In the genomic region with DNA sequence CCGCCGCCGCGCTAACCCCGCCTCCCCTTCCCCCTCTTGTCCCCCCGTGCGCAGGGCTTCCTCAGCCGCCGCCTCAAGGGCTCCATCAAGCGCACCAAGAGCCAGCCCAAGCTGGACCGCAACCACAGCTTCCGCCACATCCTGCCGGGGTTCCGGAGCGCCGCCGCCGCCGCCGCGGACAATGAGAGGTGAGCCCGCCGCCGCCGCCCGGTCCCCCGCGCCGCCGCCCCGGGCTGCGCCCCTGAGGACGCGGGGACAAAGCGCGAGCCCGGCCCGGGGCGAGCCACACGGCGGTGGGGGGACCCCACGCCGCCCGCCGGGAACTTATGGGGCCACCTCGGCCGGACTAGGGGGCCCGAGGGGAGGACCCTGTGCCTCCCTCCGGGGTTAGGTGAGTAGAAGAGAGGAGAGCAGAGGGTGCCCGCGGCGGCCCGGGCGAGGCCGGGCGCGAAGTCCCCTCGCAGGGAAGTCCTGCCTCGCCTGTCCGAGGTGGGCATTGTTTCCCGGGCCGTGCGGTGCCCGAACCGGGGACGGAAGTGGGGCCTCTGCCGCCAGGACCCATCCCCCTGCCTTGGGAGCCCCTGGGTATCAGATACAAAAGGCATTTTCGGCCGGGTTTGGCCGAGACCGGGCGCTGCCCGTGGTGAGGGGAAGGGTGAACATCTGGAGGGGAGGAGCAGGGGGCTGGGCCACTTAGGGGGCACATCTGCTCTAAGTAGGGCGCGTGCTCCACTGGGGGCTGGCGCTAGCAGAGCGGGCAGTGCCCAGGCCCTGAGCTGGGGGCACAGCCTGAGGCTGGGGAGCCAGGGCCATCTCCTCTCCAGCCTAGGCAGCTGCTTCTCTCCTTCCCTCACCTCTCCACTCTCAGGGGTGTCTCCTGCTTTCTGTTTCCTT, we compare ENCODE assay signal across 8 cellular contexts. TPM values are rescaled to one million over a fixed set of nuclear protein-coding genes. Genes with fewer than 3 reads are reported as not detected.
A peak's percentile ranks its signal among the peaks of the same experiment; 100 is the strongest.
DNase-seq lines count a peak whose midpoint lies in the region; ATAC-seq, FAIRE-seq and TF ChIP-seq lines count a peak whose summit lies in the region.

No MANE protein-coding gene starts in this region.

- 52% methylated on average over 29 of the region's 77 CpGs for WGBS in A549 (ENCODE audit: missing lambda C conversion rate)

- TF ChIP-seq POLR2A in A549 (IDR thresholded peaks at IDR 0.05; ENCODE audit: low read length): no peak
- no peak for TF ChIP-seq POLR2A in GM12891 (IDR thresholded peaks at IDR 0.05; ENCODE audit: low read depth, low read length)

- intact Hi-C loops in colonic mucosa (cut with DNase I): loop anchor here (10.0 kb wide), 1 partner anchor 165 kb away; no protein-coding TSS in a partner anchor

- H3K4me3 Mint-ChIP-seq in T-helper 2 cell treated with Interferon-gamma antibody and Interleukin-4, amounts not matched to agents 5 μg/mL and 100 μg/mL, for 36 hours: no peak overlapping the region

- H3K4me2 ChIP-seq in A549: peak overlapping the region; percentile 87

- CTCF ChIA-PET in A549 (lab: Yijun Ruan, JAX): interaction anchor here (0.6 to 7.4 kb wide), 17 partner anchors 9 to 496 kb away, joined by 3 to 87 read pairs (median 5); no protein-coding TSS in a partner anchor

- H3K27me3 Mint-ChIP-seq in T-helper 2 cell treated with Interferon-gamma antibody and Interleukin-4, amounts not matched to agents 5 μg/mL and 100 μg/mL, for 36 hours (ENCODE audit: low read depth): peaks cover 63% of the 10 kb centered on the region

- ATAC-seq in A549 (peak; percentile 50 to 61), HG03135 (IDR thresholded peaks at IDR 0.05; ENCODE audit: unreplicated experiment) (peak; percentile 57)

- no peaks in the 10 kb centered on the region for H3K9me3 ChIP-seq in A549
- no peaks in the 10 kb centered on the region for H3K9me3 ChIP-seq in colonic mucosa

- H3K4me3 ChIP-seq in A549 (peak overlapping the region; percentile 55), colonic mucosa (peak overlapping the region; percentile 43)

- H3K36me3 ChIP-seq in colonic mucosa: no peaks in the 10 kb centered on the region

- DNase-seq in A549 (ENCODE audit: low read depth in 1 of 2, low spot score in 1 of 2): no peak
- DNase-seq in GM12891 (ENCODE audit: insufficient read length, low spot score): peak; percentile 62
- peak; percentile 60 for DNase-seq in T-helper 2 cell treated with Interferon-gamma antibody and Interleukin-4, amounts not matched to agents 5 μg/mL and 100 μg/mL, for 36 hours (ENCODE audit: low spot score)
- peak; percentile 52 for DNase-seq in colonic mucosa
- DNase-seq in lung microvascular endothelial cell (ENCODE audit: low read depth in 2 of 2): peak; percentile 45 to 73
- peak; percentile 18 for DNase-seq in stimulated activated CD8-positive, alpha-beta memory T cell treated with anti-CD3 and anti-CD28 coated beads, Interleukin-7, amount 100 ng/mL, for 24 hours (ENCODE audit: low read depth)
- no peak for DNase-seq in mesenteric fat pad (ENCODE audit: low spot score)

- no peak for TF ChIP-seq CTCF in A549 (IDR thresholded peaks at IDR 0.05)
- no peak for TF ChIP-seq CTCF in colonic mucosa (IDR thresholded peaks at IDR 0.05)

- peak overlapping the region; percentile 54 to 57 for H3K9ac ChIP-seq in colonic mucosa (ENCODE audit: low read depth in 2 of 2, low read length in 2 of 2)

- H3K4me1 ChIP-seq in A549 (peaks cover 8% of the 10 kb centered on the region; the same call in 1 of the 3 replicates), colonic mucosa (peaks cover 3% of the 10 kb centered on the region)

- peaks cover 8% of the 10 kb centered on the region for H3K4me1 Mint-ChIP-seq in T-helper 2 cell treated with Interferon-gamma antibody and Interleukin-4, amounts not matched to agents 5 μg/mL and 100 μg/mL, for 36 hours (ENCODE audit: low read depth)

- FAIRE-seq in A549 (lab: Jason Lieb, UNC) (no peak), GM12891 (lab: Jason Lieb, UNC) (no peak)

- H3K36me3 Mint-ChIP-seq in T-helper 2 cell treated with Interferon-gamma antibody and Interleukin-4, amounts not matched to agents 5 μg/mL and 100 μg/mL, for 36 hours (ENCODE audit: low read depth): no peaks in the 10 kb centered on the region

- no peak for TF ChIP-seq RAD21 in A549 (conservative IDR thresholded peaks at IDR 0.05 in 1 of 2, IDR thresholded peaks at IDR 0.05 in 1 of 2)

- no peak for TF ChIP-seq EP300 in A549 (IDR thresholded peaks at IDR 0.05)

- no peak overlapping the region for H3K27ac Mint-ChIP-seq in T-helper 2 cell treated with Interferon-gamma antibody and Interleukin-4, amounts not matched to agents 5 μg/mL and 100 μg/mL, for 36 hours

- POLR2A ChIA-PET in A549 (lab: Yijun Ruan, JAX): no interaction called here

- H3K27ac ChIP-seq in A549: peak overlapping the region; percentile 66 to 94
- peak overlapping the region; percentile 27 for H3K27ac ChIP-seq in colonic mucosa

- no peaks in the 10 kb centered on the region for H3K9me3 Mint-ChIP-seq in T-helper 2 cell treated with Interferon-gamma antibody and Interleukin-4, amounts not matched to agents 5 μg/mL and 100 μg/mL, for 36 hours

- no peaks in the 10 kb centered on the region for H3K27me3 ChIP-seq in colonic mucosa

TF ChIP-seq in A549, 52 proteins besides CTCF, POLR2A, EP300 and RAD21 (continues in another document):
- no peak for TF ChIP-seq TP53 (CRISPR knock-in tag; IDR thresholded peaks at IDR 0.05)
- TF ChIP-seq SMC3 (IDR thresholded peaks at IDR 0.05): no peak
- no peak for TF ChIP-seq CHD4 (IDR thresholded peaks at IDR 0.05; ENCODE audit: borderline replicate concordance)
- no peak for TF ChIP-seq NPAS2 (CRISPR knock-in tag; IDR thresholded peaks at IDR 0.05; ENCODE audit: borderline replicate concordance)
- TF ChIP-seq, protein P1, sequence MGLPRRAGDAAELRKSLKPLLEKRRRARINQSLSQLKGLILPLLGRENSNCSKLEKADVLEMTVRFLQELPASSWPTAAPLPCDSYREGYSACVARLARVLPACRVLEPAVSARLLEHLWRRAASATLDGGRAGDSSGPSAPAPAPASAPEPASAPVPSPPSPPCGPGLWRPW (IDR thresholded peaks at IDR 0.05): no peak
- TF ChIP-seq, protein P2, sequence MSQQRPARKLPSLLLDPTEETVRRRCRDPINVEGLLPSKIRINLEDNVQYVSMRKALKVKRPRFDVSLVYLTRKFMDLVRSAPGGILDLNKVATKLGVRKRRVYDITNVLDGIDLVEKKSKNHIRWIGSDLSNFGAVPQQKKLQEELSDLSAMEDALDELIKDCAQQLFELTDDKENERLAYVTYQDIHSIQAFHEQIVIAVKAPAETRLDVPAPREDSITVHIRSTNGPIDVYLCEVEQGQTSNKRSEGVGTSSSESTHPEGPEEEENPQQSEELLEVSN (IDR thresholded peaks at IDR 0.05; ENCODE audit: borderline replicate concordance, low read depth): no peak
- TF ChIP-seq ESRRA (IDR thresholded peaks at IDR 0.05; ENCODE audit: borderline replicate concordance, low read length): no peak
- no peak for TF ChIP-seq SREBF2 (IDR thresholded peaks at IDR 0.05)
- TF ChIP-seq ZC3H11A (IDR thresholded peaks at IDR 0.05): no peak
- TF ChIP-seq ZFP36 (IDR thresholded peaks at IDR 0.05; ENCODE audit: borderline replicate concordance, partially characterized antibody): no peak
- TF ChIP-seq NR3C1 (IDR thresholded peaks at IDR 0.05): no peak

TF ChIP-seq in GM12891, 5 proteins besides CTCF, POLR2A, EP300 and RAD21:
- TF ChIP-seq POU2F2 (IDR thresholded peaks at IDR 0.05; ENCODE audit: low read depth, low read length) (no peak), POLR2AphosphoS5 (IDR thresholded peaks at IDR 0.05; ENCODE audit: low read depth, low read length) (no peak), SPI1 (IDR thresholded peaks at IDR 0.05; ENCODE audit: low read depth, low read length) (no peak), PAX5 (IDR thresholded peaks at IDR 0.05; ENCODE audit: insufficient read depth, low read length, severe bottlenecking) (no peak), TAF1 (IDR thresholded peaks at IDR 0.05; ENCODE audit: low read depth, low read length) (no peak)

RNA-seq across cellular contexts. Expression of a gene that starts 48.1 kb away (rescaled TPM):
- polyA plus RNA-seq in A549 (2011; rRNA removed) (9.4 and 9.7 TPM in 2 replicates), A549 (2017; fragmentation: RNase III; extraction: RNeasy Plus Mini Kit Qiagen cat#74134 plus additional on column Dnase treatment) (12.8 to 13.9 TPM (median 13.2 TPM) in 3 replicates)
- 7.7 and 11.9 TPM in 2 replicates for polyA plus RNA-seq in A549 (2012; cell fraction: cytosol; rRNA removed)
- 13.1 and 17.3 TPM in 2 replicates for polyA plus RNA-seq in A549 (2012; cell fraction: nucleus; rRNA removed)
- 22.4 and 25.6 TPM in 2 replicates for polyA minus RNA-seq in A549 (2011; rRNA and poly(A)+ RNA removed)
- 0.33 TPM for polyA plus RNA-seq in GM12891 (2012; ENCODE audit: low read depth, missing spikeins)
- total RNA-seq in colonic mucosa (100 to 1,000 TPM; 126 to 130 TPM), lung microvascular endothelial cell (14.1 and 16.3 TPM in 2 replicates), mesenteric fat pad (86.1 TPM)

Comparison
In these comparisons a context has a peak if more than half of its experiments do, and no peak if none do; other contexts are left out.
1. DNase-seq: peak in GM12891 (single experiment), T-helper 2 cell treated with Interferon-gamma antibody and Interleukin-4, amounts not matched to agents 5 μg/mL and 100 μg/mL, for 36 hours (single experiment), colonic mucosa (single experiment), lung microvascular endothelial cell (2 of 2) and stimulated activated CD8-positive, alpha-beta memory T cell treated with anti-CD3 and anti-CD28 coated beads, Interleukin-7, amount 100 ng/mL, for 24 hours (single experiment); none in A549 (0 of 2) and mesenteric fat pad (single experiment).